ENCODE assay signal across 8 cellular contexts in the genomic region with DNA sequence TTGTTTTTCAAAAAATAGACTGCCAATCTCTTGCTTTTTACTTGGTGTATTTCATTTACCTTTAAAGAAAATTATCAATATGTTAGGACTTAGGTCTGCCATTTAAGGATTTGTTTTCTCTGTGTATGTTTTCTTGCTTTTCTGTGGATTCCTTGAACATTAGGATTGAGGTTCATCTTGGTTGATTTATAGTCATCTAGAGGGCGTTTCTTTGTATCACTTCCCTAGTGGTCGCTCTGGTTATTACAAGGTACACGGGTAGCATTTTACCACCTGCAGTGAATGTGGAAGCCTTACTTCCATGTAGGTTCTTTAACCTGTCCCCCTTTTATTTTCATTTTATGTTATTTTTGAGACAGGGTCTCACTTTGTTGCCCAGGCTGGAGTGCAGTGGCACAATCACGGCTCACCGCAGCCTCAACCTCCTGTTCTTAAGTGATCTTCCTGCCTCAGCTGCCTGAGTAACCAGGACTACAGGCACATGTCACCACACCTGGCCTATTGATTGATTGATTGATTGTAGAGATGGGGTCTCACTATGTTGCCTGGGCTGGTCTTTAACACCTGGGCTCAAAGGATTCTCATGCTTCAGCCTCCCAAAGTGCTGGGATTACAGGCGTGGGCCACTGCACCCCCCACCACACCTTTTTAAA. TPM values are rescaled to one million over a fixed set of nuclear protein-coding genes. Genes with fewer than 3 reads are reported as not detected.
A peak's percentile ranks its signal among the peaks of the same experiment; 100 is the strongest.
DNase-seq lines count a peak whose midpoint lies in the region; ATAC-seq and TF ChIP-seq lines count a peak whose summit lies in the region.

No MANE protein-coding gene starts in this region.

- no peak overlapping the region for H3K4ac ChIP-seq in mesenchymal stem cell (ENCODE audit: low read depth in 1 of 2, low read length in 2 of 2)

- peak; percentile 50 to 51 for TF ChIP-seq CTCF in mammary epithelial cell (conservative IDR thresholded peaks at IDR 0.05 in 1 of 2, IDR thresholded peaks at IDR 0.05 in 1 of 2; ENCODE audit: extremely low read depth in 1 of 2, insufficient read depth in 1 of 2, low read depth in 1 of 2, low read length in 2 of 2)
- TF ChIP-seq CTCF in lower leg skin (IDR thresholded peaks at IDR 0.05) = no peak

- no peak overlapping the region for H2BK15ac ChIP-seq in mesenchymal stem cell (ENCODE audit: low read depth, poor library complexity, severe bottlenecking)

- intact Hi-C loops in mammary epithelial cell (cut with micrococcal nuclease) = no loop called here
- intact Hi-C loops in lower leg skin (cut with DNase I; ENCODE audit: low total_unique reads) = no loop called here

- H3K4me3 ChIP-seq in mammary epithelial cell (replicated peaks in 1 of 3; ENCODE audit: insufficient read depth in 1 of 3, low read depth in 2 of 3, low read length in 3 of 3) (no peak overlapping the region), mesenchymal stem cell (ENCODE audit: insufficient read depth in 1 of 2, low read depth in 1 of 2, low read length in 2 of 2) (no peak overlapping the region), lower leg skin (ENCODE audit: low read depth, poor library complexity, severe bottlenecking) (no peak overlapping the region)

- no peak overlapping the region for H4K8ac ChIP-seq in mesenchymal stem cell (ENCODE audit: low read length)

- H3K9ac ChIP-seq in mammary epithelial cell (ENCODE audit: insufficient read depth, low read length) (no peak overlapping the region), mesenchymal stem cell (ENCODE audit: low read length) (no peak overlapping the region)

- no peak overlapping the region for H3K23ac ChIP-seq in mesenchymal stem cell (ENCODE audit: low read length in 2 of 2)

- 44% methylated on average over 6 of the region's 6 CpGs for WGBS in mammary epithelial cell (ENCODE audit: low coverage, missing lambda C conversion rate)
- 73% methylated on average over 3 of the region's 6 CpGs for whole genome bisulfite sequencing in mesenchymal stem cell
- WGBS in lower leg skin, 2 donors = 39 to 41% methylated on average over 6 of the region's 6 CpGs

- H4K20me1 ChIP-seq in mammary epithelial cell (ENCODE audit: insufficient read depth, low read length) = no peaks in the 10 kb centered on the region

- dilution Hi-C loops in mammary epithelial cell (cut with HindIII; ENCODE audit: low sequenced_read_pairs) = loop anchor here (10.0 kb wide), 2 partner anchors 50 to 100 kb away; no protein-coding TSS in a partner anchor

- H3K36me3 ChIP-seq in mammary epithelial cell (ENCODE audit: insufficient read depth, low read length) (no peaks in the 10 kb centered on the region), mesenchymal stem cell (ENCODE audit: control insufficient read depth in 1 of 2, insufficient read depth in 2 of 2, low read depth in 1 of 2, low read length in 2 of 2) (no peaks in the 10 kb centered on the region)

- no peak overlapping the region for H3K4me2 ChIP-seq in mammary epithelial cell (ENCODE audit: insufficient read depth, low read depth, low read length)
- H3K4me2 ChIP-seq in mesenchymal stem cell (ENCODE audit: low read length, poor library complexity, severe bottlenecking) = no peak overlapping the region

- H3K79me1 ChIP-seq in mesenchymal stem cell (replicated peaks; ENCODE audit: low read length, poor library complexity, severe bottlenecking) = no peaks in the 10 kb centered on the region

- H3K4me1 ChIP-seq in mammary epithelial cell (ENCODE audit: insufficient read depth, low read length) (no peaks in the 10 kb centered on the region), mesenchymal stem cell (ENCODE audit: control insufficient read depth, insufficient read depth, low read depth, low read length) (no peaks in the 10 kb centered on the region)

- H3K27ac ChIP-seq in mammary epithelial cell (ENCODE audit: insufficient read depth, low read depth, low read length) = no peak overlapping the region
- H3K27ac ChIP-seq in mesenchymal stem cell (ENCODE audit: low read length, poor library complexity, severe bottlenecking) = no peak overlapping the region

- no peak overlapping the region for H2BK5ac ChIP-seq in mesenchymal stem cell (ENCODE audit: low read depth, low read length, poor library complexity, severe bottlenecking)

- H4K91ac ChIP-seq in mesenchymal stem cell (ENCODE audit: low read length) = no peak overlapping the region

- H2BK120ac ChIP-seq in mesenchymal stem cell (ENCODE audit: low read depth, low read length) = no peak overlapping the region

- no peak overlapping the region for H2BK12ac ChIP-seq in mesenchymal stem cell (ENCODE audit: low read length in 2 of 2)

- H3K9me3 ChIP-seq in mammary epithelial cell (replicated peaks; ENCODE audit: insufficient read depth, low read length) (no peaks in the 10 kb centered on the region), mesenchymal stem cell (ENCODE audit: control insufficient read depth, low read length) (no peaks in the 10 kb centered on the region)

- in situ Hi-C loops in mammary epithelial cell (cut with MboI; ENCODE audit: low sequenced_read_pairs in 2 of 2) = no loop called here

- DNase-seq in AG08395 (ENCODE audit: low spot score) (peak; percentile 37), EL (peak; percentile 22), NCI-H2171 (lab: John Stamatoyannopoulos, UW) (peak; percentile 26), mammary epithelial cell (peak; percentile 26), mesenchymal stem cell (peak; percentile 32), lower leg skin (ENCODE audit: low spot score in 2 of 2) (no peak), dedifferentiated amniotic fluid mesenchymal stem cell (ENCODE audit: extremely low spot score) (no peak)

- no peak overlapping the region for H2AFZ ChIP-seq in mammary epithelial cell (ENCODE audit: low read depth, low read length)
- no peak overlapping the region for H2AFZ ChIP-seq in mesenchymal stem cell (ENCODE audit: low read depth, low read length)

- no peaks in the 10 kb centered on the region for H3K79me2 ChIP-seq in mammary epithelial cell (ENCODE audit: insufficient read depth, low read length)

- BruUV-seq in mammary epithelial cell (replicated peaks; lab: Mats Ljungman, UMichigan) = no TSS peak

- H2AK5ac ChIP-seq in mesenchymal stem cell (ENCODE audit: low read length, severe bottlenecking) = no peak overlapping the region

- TF ChIP-seq POLR2A in lower leg skin (IDR thresholded peaks at IDR 0.05) = no peak

- H3K18ac ChIP-seq in mesenchymal stem cell (ENCODE audit: low read depth in 1 of 2, low read length in 2 of 2) = no peak overlapping the region

- H3K27me3 ChIP-seq in mammary epithelial cell (ENCODE audit: insufficient read depth, low read length) = no peaks in the 10 kb centered on the region
- H3K27me3 ChIP-seq in mesenchymal stem cell (ENCODE audit: control insufficient read depth in 1 of 2, insufficient read depth in 1 of 2, low read length in 2 of 2) = peaks cover 9 to 57% of the 10 kb centered on the region in 2 experiments

- ATAC-seq in GM18870 (IDR thresholded peaks at IDR 0.05; ENCODE audit: unreplicated experiment) = no peak

- H3K14ac ChIP-seq in mesenchymal stem cell (ENCODE audit: low read length in 2 of 2) = no peak overlapping the region

- CTCF ChIA-PET in mammary epithelial cell (lab: Charles Lee; ENCODE audit: low non-redundant PET) = no interaction called here

RNA-seq across cellular contexts. Expression of a gene that starts 35.2 kb away (rescaled TPM):
- total RNA-seq in mammary epithelial cell = 10 to 100 TPM; 28.5 to 34.7 TPM
- polyA plus RNA-seq in mammary epithelial cell = 11.2 TPM
- polyA minus RNA-seq in mammary epithelial cell = 2.2 TPM
- 21.6 TPM for polyA plus RNA-seq in mesenchymal stem cell (2013, experiment 1 of 2)
- polyA plus RNA-seq in mesenchymal stem cell (2013, experiment 2 of 2) = 21.8 TPM
- 10 to 100 TPM; 30.2 to 35.6 (median 32.2) TPM for total RNA-seq in lower leg skin

Comparison
In these comparisons a context has a peak if more than half of its experiments do, and no peak if none do; other contexts are left out.
1. DNase-seq: peak in AG08395 (single experiment), EL (single experiment), NCI-H2171 (single experiment), mammary epithelial cell (single experiment) and mesenchymal stem cell (single experiment); none in lower leg skin (0 of 2) and dedifferentiated amniotic fluid mesenchymal stem cell (single experiment).
2. CTCF ChIP-seq: peak in mammary epithelial cell (2 of 2); none in lower leg skin (0 of 3).